26 cellular contexts compared by ENCODE assay signal in genomic region chr14:100813291-100813690, GRCh38. TPM values are rescaled to one million over a fixed set of nuclear protein-coding genes. Genes with fewer than 3 reads are reported as not detected.
DNase-seq lines count a peak whose midpoint lies in the region; ATAC-seq and TF ChIP-seq lines count a peak whose summit lies in the region.
"Had no signal": no experiment of that assay in that cellular context is flagged by ENCODE, and none has a peak within 500 bp of the region (broad histone marks: within the 10 kb centered on the region; RNA-seq: fewer than 3 reads in every experiment).

No MANE protein-coding gene starts in this region.

- DNase-seq in natural killer cell treated with Interleukin-12 subunit alpha and Interleukin-12 subunit beta and Interleukin-15 and Interleukin-18, amount 100 ng/mL, for 72 hours (ENCODE audit: low spot score) = peak; percentile 22
- DNase-seq in natural killer cell (no peak), neuronal stem cell (ENCODE audit: low spot score) (no peak), spleen (peak; percentile 32), NCI-H2227 treated with DMSO at 0.1 percent for 48 hours (lab: John Stamatoyannopoulos, UW) (no peak), NCI-H1436 (lab: John Stamatoyannopoulos, UW) (no peak)
- DNase-seq: 8988T; ACHN; AML-193; BE2C; CD4-positive, alpha-beta T cell; CD8-positive, alpha-beta memory T cell; DMS 273 treated with DMSO at 0.1 percent for 48 hours; DMS79; EL; GDM1; H9; HFFc6 had no signal

- H3K36me3 ChIP-seq in neuronal stem cell (replicated peaks in 1 of 2; ENCODE audit: control insufficient read depth in 2 of 2, insufficient read depth in 2 of 2, low read length in 2 of 2) (no peaks in the 10 kb centered on the region), spleen (no peaks in the 10 kb centered on the region)
- H3K36me3 ChIP-seq: BE2C had no signal

- H3K27me3 ChIP-seq in neuronal stem cell (ENCODE audit: control insufficient read depth in 3 of 3, insufficient read depth in 3 of 3, low read depth in 1 of 3, low read length in 3 of 3) (no peaks in the 10 kb centered on the region), spleen (replicated peaks in 1 of 7) (peaks cover 0 to 35% (median 4%) of the 10 kb centered on the region in 7 donors)
- H3K27me3 ChIP-seq: BE2C; BLaER1 treated with 17β-estradiol and CSF1 and Interleukin-3, amounts not matched to agents 10 nM and 100 nM had no signal

- H3K36me3 Mint-ChIP-seq in natural killer cell treated with Interleukin-12 subunit alpha and Interleukin-12 subunit beta and Interleukin-15 and Interleukin-18, amount 100 ng/mL, for 72 hours = peaks cover 4% of the 10 kb centered on the region
- H3K36me3 Mint-ChIP-seq in natural killer cell = no peaks in the 10 kb centered on the region
- H3K36me3 Mint-ChIP-seq: CD14-positive monocyte; CD8-positive, alpha-beta memory T cell had no signal

- H3K23ac ChIP-seq in neuronal stem cell (ENCODE audit: low read depth, low read length, poor library complexity) = no peak overlapping the region

- no peak overlapping the region for H2BK120ac ChIP-seq in neuronal stem cell (ENCODE audit: low read depth, low read length)

- H3K4me3 ChIP-seq in neuronal stem cell (ENCODE audit: low read length in 2 of 2) = no peak overlapping the region
- H3K4me3 ChIP-seq in spleen = no peak overlapping the region
- H3K4me3 ChIP-seq: A549; BLaER1 treated with 17β-estradiol and CSF1 and Interleukin-3, amounts not matched to agents 10 nM and 100 nM; GM12878; GM23338 had no signal

- no peak overlapping the region for H4K91ac ChIP-seq in neuronal stem cell (ENCODE audit: low read depth, low read length, poor library complexity)

- H4K8ac ChIP-seq in neuronal stem cell (ENCODE audit: low read depth, low read length) = no peak overlapping the region

- H3K4me1 Mint-ChIP-seq in natural killer cell treated with Interleukin-12 subunit alpha and Interleukin-12 subunit beta and Interleukin-15 and Interleukin-18, amount 100 ng/mL, for 72 hours (ENCODE audit: low read depth in 2 of 2) = no peaks in the 10 kb centered on the region
- H3K4me1 Mint-ChIP-seq in natural killer cell = no peaks in the 10 kb centered on the region
- H3K4me1 Mint-ChIP-seq: CD8-positive, alpha-beta memory T cell had no signal

- no peak for TF ChIP-seq POLR2A in spleen (IDR thresholded peaks at IDR 0.05)

- peaks cover 5 to 6% of the 10 kb centered on the region in 2 donors for H3K4me1 ChIP-seq in neuronal stem cell (ENCODE audit: control insufficient read depth in 2 of 2, insufficient read depth in 1 of 2, low read depth in 1 of 2, low read length in 2 of 2)
- no peaks in the 10 kb centered on the region for H3K4me1 ChIP-seq in spleen
- H3K4me1 ChIP-seq: A549, BE2C had no signal

- no peak overlapping the region for H3K9ac ChIP-seq in neuronal stem cell (ENCODE audit: low read depth, low read length, poor library complexity)
- H3K9ac ChIP-seq: BLaER1 treated with 17β-estradiol and CSF1 and Interleukin-3, amounts not matched to agents 10 nM and 100 nM had no signal

- WGBS in neuronal stem cell (ENCODE audit: extremely low coverage in 2 of 2, insufficient read length in 2 of 2, insufficient replicate concordance in 1 of 2), 2 donors = no CpG with 5 or more reads among the region's 10 CpGs
- 85 to 96% (median 94%) methylated on average over 10 of the region's 10 CpGs for WGBS in spleen, 5 donors

- H3K27me3 Mint-ChIP-seq in natural killer cell treated with Interleukin-12 subunit alpha and Interleukin-12 subunit beta and Interleukin-15 and Interleukin-18, amount 100 ng/mL, for 72 hours = peaks cover 0 to 8% of the 10 kb centered on the region in 2 donors
- peaks cover 3 to 9% of the 10 kb centered on the region in 2 donors for H3K27me3 Mint-ChIP-seq in natural killer cell (ENCODE audit: low read depth in 2 of 2)

- TF ChIP-seq CTCF in natural killer cell (IDR thresholded peaks at IDR 0.05) (no peak), spleen (IDR thresholded peaks at IDR 0.05 in 8 of 11, conservative IDR thresholded peaks at IDR 0.05 in 3 of 11) (no peak)

- H3K9me3 Mint-ChIP-seq in natural killer cell treated with Interleukin-12 subunit alpha and Interleukin-12 subunit beta and Interleukin-15 and Interleukin-18, amount 100 ng/mL, for 72 hours = no peaks in the 10 kb centered on the region
- H3K9me3 Mint-ChIP-seq in natural killer cell = no peaks in the 10 kb centered on the region

- H3K4me3 Mint-ChIP-seq in natural killer cell treated with Interleukin-12 subunit alpha and Interleukin-12 subunit beta and Interleukin-15 and Interleukin-18, amount 100 ng/mL, for 72 hours = no peak overlapping the region
- no peak overlapping the region for H3K4me3 Mint-ChIP-seq in natural killer cell
- H3K4me3 Mint-ChIP-seq: CD14-positive monocyte; CD4-positive, alpha-beta T cell; CD8-positive, alpha-beta memory T cell; GM23338; H9; HFFc6 had no signal

- H3K79me1 ChIP-seq in neuronal stem cell (ENCODE audit: low read depth, low read length) = no peaks in the 10 kb centered on the region

- H2AK5ac ChIP-seq in neuronal stem cell (ENCODE audit: low read depth, low read length) = peak overlapping the region; percentile 41

- H3K4me2 ChIP-seq in neuronal stem cell (ENCODE audit: insufficient read depth, low read length, poor library complexity, severe bottlenecking) = no peak overlapping the region
- H3K4me2 ChIP-seq: A549; BLaER1 treated with 17β-estradiol and CSF1 and Interleukin-3, amounts not matched to agents 10 nM and 100 nM; GM23338 had no signal

- peak overlapping the region; percentile 88 for H3K18ac ChIP-seq in neuronal stem cell (ENCODE audit: low read length)

- H3K27ac Mint-ChIP-seq in natural killer cell treated with Interleukin-12 subunit alpha and Interleukin-12 subunit beta and Interleukin-15 and Interleukin-18, amount 100 ng/mL, for 72 hours = no peak overlapping the region
- no peak overlapping the region for H3K27ac Mint-ChIP-seq in natural killer cell
- H3K27ac Mint-ChIP-seq: CD4-positive, alpha-beta T cell; GM23338; H9; HFFc6 had no signal

- H3K27ac ChIP-seq in neuronal stem cell (replicated peaks; ENCODE audit: low read length) = no peak overlapping the region
- no peak overlapping the region for H3K27ac ChIP-seq in spleen
- H3K27ac ChIP-seq: A549; BLaER1 treated with 17β-estradiol and CSF1 and Interleukin-3, amounts not matched to agents 10 nM and 100 nM had no signal

- H3K14ac ChIP-seq in neuronal stem cell (ENCODE audit: low read length) = peak overlapping the region; percentile 39

- H3K9me3 ChIP-seq in neuronal stem cell (replicated peaks in 1 of 2; ENCODE audit: control insufficient read depth in 2 of 2, insufficient read depth in 1 of 2, low read depth in 1 of 2, low read length in 2 of 2) (peaks cover 33 to 35% of the 10 kb centered on the region in 2 donors), spleen (peaks cover 0 to 37% (median 29%) of the 10 kb centered on the region in 8 donors)
- H3K9me3 ChIP-seq: BE2C had no signal

- no peak for ATAC-seq in natural killer cell treated with Interleukin-12 subunit alpha and Interleukin-12 subunit beta and Interleukin-15 and Interleukin-18, amount 100 ng/mL, for 72 hours
- ATAC-seq in natural killer cell = no peak
- no peak for ATAC-seq in HG02610 (IDR thresholded peaks at IDR 0.05; ENCODE audit: unreplicated experiment)
- ATAC-seq: A549, GM12878, GM23338, HCT116 had no signal

- H2BK12ac ChIP-seq in neuronal stem cell (ENCODE audit: low read length) = peak overlapping the region; percentile 69

- intact Hi-C loops in natural killer cell (cut with micrococcal nuclease) (no loop called here), spleen (cut with DNase I; ENCODE audit: low total_unique reads) (no loop called here)

- H3K4ac ChIP-seq in neuronal stem cell (ENCODE audit: low read length) = no peak overlapping the region

- peak overlapping the region; percentile 71 for H2BK15ac ChIP-seq in neuronal stem cell (ENCODE audit: low read length)

- H2AFZ ChIP-seq in neuronal stem cell (ENCODE audit: low read length) = no peak overlapping the region
- H2AFZ ChIP-seq: GM23338 had no signal

- H2BK5ac ChIP-seq in neuronal stem cell (ENCODE audit: low read length) = no peak overlapping the region

RNA-seq across cellular contexts. Expression of gene MEG3, which starts 12.6 kb away (rescaled TPM):
- total RNA-seq in natural killer cell treated with Interleukin-12 subunit alpha and Interleukin-12 subunit beta and Interleukin-15 and Interleukin-18, amount 100 ng/mL, for 72 hours = not detected
- total RNA-seq in natural killer cell (1 to 10 TPM; 1.0 to 6.6 (median 1.9) TPM), spleen (100 to 1,000 TPM in 5 of 7 donors, 10 to 100 TPM in 2; 86.5 to 282 (median 174) TPM)
- polyA plus RNA-seq in neuronal stem cell (2013, experiment 1 of 2) = 61.0 TPM
- polyA plus RNA-seq in neuronal stem cell (2013, experiment 2 of 2) = 58.1 TPM
- polyA plus RNA-seq in spleen = 100 to 1,000 TPM in 2 of 3 donors, 10 to 100 TPM in 1; 86.6 to 763 (median 435) TPM
- total RNA-seq: CD4-positive, alpha-beta T cell; GM23338; H4 had no signal
- polyA plus RNA-seq: CD14-positive monocyte; CD8-positive, alpha-beta memory T cell; GM23338 had no signal

Comparison
In these comparisons a context has a peak if more than half of its experiments do, and no peak if none do; other contexts are left out.
1. DNase-seq: peak in natural killer cell treated with Interleukin-12 subunit alpha and Interleukin-12 subunit beta and Interleukin-15 and Interleukin-18, amount 100 ng/mL, for 72 hours (single experiment) and spleen (single experiment); none in natural killer cell (single experiment), neuronal stem cell (single experiment), NCI-H2227 treated with DMSO at 0.1 percent for 48 hours (single experiment) and NCI-H1436 (single experiment).
2. RNA of gene MEG3, which starts 12.6 kb away (total RNA-seq): 86.5 to 282 TPM in spleen; 1.0 to 6.6 TPM in natural killer cell and not detected in natural killer cell treated with Interleukin-12 subunit alpha and Interleukin-12 subunit beta and Interleukin-15 and Interleukin-18, amount 100 ng/mL, for 72 hours; every median in the first group is over 10 times any median in the second.